10 cellular contexts compared by ENCODE assay signal in genomic region chr6:167203261-167204058, GRCh38. TPM values are rescaled to one million over a fixed set of nuclear protein-coding genes. Genes with fewer than 3 reads are reported as not detected.
"Had no signal": no experiment of that assay in that cellular context is flagged by ENCODE, and none has a peak within 500 bp of the region (broad histone marks: within the 10 kb centered on the region; RNA-seq: fewer than 3 reads in every experiment).

No MANE protein-coding gene starts in this region.

RNA-seq across cellular contexts. Expression of gene GPR31, which starts 45.7 kb away (rescaled TPM):
- total RNA-seq: activated naive CD8-positive, alpha-beta T cell treated with anti-CD3 and anti-CD28 coated beads for 36 hours; activated T-helper 1 cell treated with anti-CD3 and anti-CD28 coated beads, Interleukin-12 subunit alpha, Interleukin-12 subunit beta, Interleukin-2, Interleukin-4 antibody, amounts not matched to agents 30 ng/mL and 10 ng/mL and 1 ng/mL, durations not matched to agents 14 hours and 24 hours and 36 hours; esophagus squamous epithelium; left cardiac atrium; mammary epithelial cell; mucosa of gallbladder; SK-MEL-5; temporal lobe; ureter had no signal
- polyA plus RNA-seq: mammary epithelial cell, small intestine had no signal
